In genomic region chr11:86067230-86068137, GRCh38 we compare ENCODE assay signal across 8 cellular contexts. TPM values are rescaled to one million over a fixed set of nuclear protein-coding genes. Genes with fewer than 3 reads are reported as not detected.
DNase-seq lines count a peak whose midpoint lies in the region; ATAC-seq and TF ChIP-seq lines count a peak whose summit lies in the region.

No MANE protein-coding gene starts in this region.

- in situ Hi-C loops in KBM-7 (cut with MboI; ENCODE audit: low pct_unique_long_range_greater_than_20kb, low sequenced_read_pairs) = no loop called here

- peaks cover 28% of the 10 kb centered on the region for H3K4me1 ChIP-seq in CD8-positive, alpha-beta memory T cell (ENCODE audit: insufficient read depth, low read length)
- H3K4me1 ChIP-seq in right cardiac atrium (ENCODE audit: control insufficient read depth, insufficient read depth, low read length) (peaks cover 4% of the 10 kb centered on the region), sigmoid colon (peaks cover 0 to 52% (median 40%) of the 10 kb centered on the region in 4 donors)

- H3K27me3 ChIP-seq in CD8-positive, alpha-beta memory T cell (ENCODE audit: insufficient read depth, low read length, poor library complexity, severe bottlenecking) = no peaks in the 10 kb centered on the region
- no peaks in the 10 kb centered on the region for H3K27me3 ChIP-seq in right cardiac atrium (ENCODE audit: control insufficient read depth, insufficient read depth)
- no peaks in the 10 kb centered on the region for H3K27me3 ChIP-seq in sigmoid colon

- intact Hi-C loops in activated B cell treated with CpG ODN at 0.5 μM for 24 hours (cut with micrococcal nuclease) (loop anchor here (1.0 to 5.0 kb wide), 5 partner anchors 9 to 970 kb away; partner anchors contain the start of genes TMEM126B and TMEM135), right cardiac atrium (cut with DNase I) (loop anchor here in 1 of 4 donors (5.0 kb wide), 1 partner anchor 125 kb away; no protein-coding TSS in a partner anchor), sigmoid colon (cut with DNase I) (loop anchor here (2.0 to 10.0 kb wide), 6 partner anchors 51 to 383 kb away; partner anchors contain the start of genes CCDC83, CCDC89, EED and HIKESHI)

- CTCF ChIA-PET in CD8-positive, alpha-beta memory T cell (lab: Charles Lee) = interaction anchor here (1.1 to 2.7 kb wide), 8 partner anchors 15 to 135 kb away, joined by 3 to 13 read pairs (median 4); no protein-coding TSS in a partner anchor
- CTCF ChIA-PET in activated B cell treated with CpG ODN at 0.5 μM for 24 hours (lab: Charles Lee) = interaction anchor here (0.9 to 3.5 kb wide), 8 partner anchors 23 to 151 kb away, joined by 3 to 35 read pairs (median 6); no protein-coding TSS in a partner anchor

- peak overlapping the region; percentile 82 for H3K27ac ChIP-seq in CD8-positive, alpha-beta memory T cell (ENCODE audit: low read depth, low read length)
- H3K27ac ChIP-seq in right cardiac atrium (ENCODE audit: low read length) = peak overlapping the region; percentile 89
- peak overlapping the region; percentile 95 to 99 (median 97) for H3K27ac ChIP-seq in sigmoid colon

- peaks cover 0 to 22% (median 0%) of the 10 kb centered on the region in 3 donors for H3K36me3 Mint-ChIP-seq in CD8-positive, alpha-beta memory T cell
- peaks cover 18% of the 10 kb centered on the region for H3K36me3 Mint-ChIP-seq in activated B cell treated with CpG ODN at 0.5 μM for 24 hours (ENCODE audit: low read depth)

- TF ChIP-seq CTCF in activated B cell treated with CpG ODN at 0.5 μM for 24 hours (IDR thresholded peaks at IDR 0.05) (no peak), sigmoid colon (IDR thresholded peaks at IDR 0.05) (no peak)

- H3K9me3 ChIP-seq in CD8-positive, alpha-beta memory T cell (ENCODE audit: low read length) = no peaks in the 10 kb centered on the region
- H3K9me3 ChIP-seq in right cardiac atrium (ENCODE audit: control insufficient read depth, low read length) (no peaks in the 10 kb centered on the region), sigmoid colon (no peaks in the 10 kb centered on the region)

- peak overlapping the region; percentile 85 for H3K4me3 ChIP-seq in CD8-positive, alpha-beta memory T cell (ENCODE audit: low read length)
- H3K4me3 ChIP-seq in right cardiac atrium (ENCODE audit: low read length) (peak overlapping the region; percentile 83), sigmoid colon (peak overlapping the region; percentile 88 to 98 (median 94))

- peaks cover 0 to 1% of the 10 kb centered on the region in 2 donors for H3K27me3 Mint-ChIP-seq in CD8-positive, alpha-beta memory T cell
- H3K27me3 Mint-ChIP-seq in activated B cell treated with CpG ODN at 0.5 μM for 24 hours = no peaks in the 10 kb centered on the region

- H3K27ac Mint-ChIP-seq in CD8-positive, alpha-beta memory T cell = peak overlapping the region; percentile 91 to 99 (median 96)
- H3K27ac Mint-ChIP-seq in activated B cell treated with CpG ODN at 0.5 μM for 24 hours = peak overlapping the region; percentile 95

- no peaks in the 10 kb centered on the region for H3K36me3 ChIP-seq in CD8-positive, alpha-beta memory T cell (ENCODE audit: insufficient read depth, low read length)
- no peaks in the 10 kb centered on the region for H3K36me3 ChIP-seq in sigmoid colon

- ATAC-seq in activated B cell treated with CpG ODN at 0.5 μM for 24 hours (ENCODE audit: low read depth) (no peak), right cardiac atrium (no peak), GM21526 (IDR thresholded peaks at IDR 0.05; ENCODE audit: low FRiP score, unreplicated experiment) (no peak)

- H3K4me3 Mint-ChIP-seq in CD8-positive, alpha-beta memory T cell = peak overlapping the region; percentile 92 to 100 (median 99)
- H3K4me3 Mint-ChIP-seq in activated B cell treated with CpG ODN at 0.5 μM for 24 hours = peak overlapping the region; percentile 97

- DNase-seq in CD8-positive, alpha-beta memory T cell = peak in 1 of 5 donors; percentile 24
- DNase-seq in KBM-7 (peak; percentile 69), activated B cell treated with CpG ODN at 0.5 μM for 24 hours (no peak), right cardiac atrium (no peak), sigmoid colon (no peak), COR-L47 (lab: John Stamatoyannopoulos, UW) (no peak)
- no peak for DNase-seq in activated CD8-positive, alpha-beta memory T cell treated with anti-CD3 and anti-CD28 coated beads, Interleukin-2, amount 50 U/mL, for 4 hours

- TF ChIP-seq POLR2A in sigmoid colon (IDR thresholded peaks at IDR 0.05) = no peak

- WGBS in right cardiac atrium = under 1% methylated on average over 14 of the region's 14 CpGs
- 0% methylated on average over 14 of the region's 14 CpGs for WGBS in sigmoid colon, 2 donors

- POLR2A ChIA-PET in CD8-positive, alpha-beta memory T cell (lab: Charles Lee) = interaction anchor here (0.6 to 1.9 kb wide), 5 partner anchors 19 to 48 kb away, joined by 3 to 5 read pairs (median 3); no protein-coding TSS in a partner anchor
- POLR2A ChIA-PET in activated B cell treated with CpG ODN at 0.5 μM for 24 hours (lab: Charles Lee) = interaction anchor here (0.9 to 5.3 kb wide), 22 partner anchors 14 to 234 kb away, joined by 3 to 65 read pairs (median 7); partner anchors contain the start of genes EED and HIKESHI

- H3K4me1 Mint-ChIP-seq in CD8-positive, alpha-beta memory T cell = peaks cover 36 to 51% (median 47%) of the 10 kb centered on the region in 3 donors
- H3K4me1 Mint-ChIP-seq in activated B cell treated with CpG ODN at 0.5 μM for 24 hours = peaks cover 64% of the 10 kb centered on the region

- H3K9me3 Mint-ChIP-seq in CD8-positive, alpha-beta memory T cell = no peaks in the 10 kb centered on the region
- no peaks in the 10 kb centered on the region for H3K9me3 Mint-ChIP-seq in activated B cell treated with CpG ODN at 0.5 μM for 24 hours

- TF ChIP-seq EP300 in sigmoid colon (IDR thresholded peaks at IDR 0.05) = no peak

RNA-seq across cellular contexts. Expression of gene PICALM, which starts 1.4 kb away (rescaled TPM):
- total RNA-seq in CD8-positive, alpha-beta memory T cell = 100 to 1,000 TPM in 1 of 2 experiments, 10 to 100 TPM in 1; 95.2 to 103 TPM
- 25.6 TPM for polyA plus RNA-seq in CD8-positive, alpha-beta memory T cell
- total RNA-seq in activated B cell treated with CpG ODN at 0.5 μM for 24 hours (118 and 139 TPM in 2 replicates), right cardiac atrium (100 to 1,000 TPM; 170 to 298 (median 182) TPM), sigmoid colon (100 to 1,000 TPM; 213 to 250 (median 230) TPM)
- polyA plus RNA-seq in right cardiac atrium (62.8 TPM), sigmoid colon (100 to 1,000 TPM in 1 of 3 donors, 10 to 100 TPM in 2; 55.3 to 100 (median 81.1) TPM)
